Comparison of ENCODE assay signal across 8 cellular contexts in the genomic region with DNA sequence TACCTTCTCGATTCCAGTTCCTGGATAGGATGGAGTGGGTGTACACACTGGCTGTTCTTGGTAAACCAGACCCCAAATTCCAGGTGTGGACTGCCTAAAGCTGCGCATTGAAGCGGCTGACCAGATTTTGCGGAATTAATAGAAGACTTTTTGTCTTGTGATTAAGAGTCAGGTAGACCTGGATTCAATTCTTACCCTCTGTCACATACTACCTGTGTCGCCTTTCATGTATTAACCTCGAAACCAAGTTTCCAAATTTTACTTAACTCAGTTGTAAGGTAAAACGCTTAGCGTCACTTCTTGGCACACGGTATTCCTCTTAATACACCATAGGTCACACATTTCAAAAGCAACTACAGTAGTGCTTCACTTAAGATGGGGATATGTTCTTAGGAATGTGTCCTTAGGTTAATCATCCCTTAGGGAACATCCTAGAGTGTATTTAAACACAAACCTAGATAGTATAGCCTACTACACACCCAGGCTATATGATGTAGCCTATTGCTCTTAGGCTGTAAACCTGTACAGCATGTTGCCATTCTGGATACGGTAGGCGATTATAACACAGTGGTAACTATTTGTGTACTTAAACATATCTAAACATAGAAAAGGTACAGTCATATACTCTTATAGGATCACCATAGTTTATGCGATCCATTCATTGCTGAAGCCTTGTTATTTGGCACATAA. TPM values are rescaled to one million over a fixed set of nuclear protein-coding genes. Genes with fewer than 3 reads are reported as not detected.
DNase-seq lines count a peak whose midpoint lies in the region; ATAC-seq and TF ChIP-seq lines count a peak whose summit lies in the region.

No MANE protein-coding gene starts in this region.

- RAD21 ChIA-PET in HCT116 (lab: Charles Lee; ENCODE audit: low non-redundant PET in 1 of 2, low total read pairs in 2 of 2, uncharacterized antibody in 2 of 2, unreplicated experiment in 2 of 2), result interaction anchor here in 1 of 2 experiments (1.0 to 1.3 kb wide), 2 partner anchors 153 to 154 kb away, joined by 5 read pairs; no protein-coding TSS in a partner anchor

- H3K27me3 Mint-ChIP-seq in activated CD4-positive, alpha-beta memory T cell treated with anti-CD3 and anti-CD28 coated beads for 36 hours, result peaks cover 4% of the 10 kb centered on the region
- peaks cover 8% of the 10 kb centered on the region for H3K27me3 Mint-ChIP-seq in stimulated activated memory B cell treated with anti-CD40 and anti-IgM and Interleukin-4, amounts not matched to agents 10 μg/mL and 1 μg/mL and 100 μg/mL, for 72 hours

- intact Hi-C loops in HCT116 (cut with micrococcal nuclease), result loop anchor here (1.0 to 10.0 kb wide), 2 partner anchors 120 to 222 kb away; no protein-coding TSS in a partner anchor
- intact Hi-C loops in activated CD4-positive, alpha-beta memory T cell treated with anti-CD3 and anti-CD28 coated beads for 36 hours (cut with micrococcal nuclease), result loop anchor here (1.0 to 10.0 kb wide), 6 partner anchors 34 to 1752 kb away; a partner anchor contains a TSS

- CTCF ChIA-PET in HCT116 (lab: Charles Lee), result interaction anchor here (1.0 to 4.7 kb wide), 3 partner anchors 19 to 154 kb away, joined by 3 to 41 read pairs (median 5); no protein-coding TSS in a partner anchor
- CTCF ChIA-PET in activated CD4-positive, alpha-beta memory T cell treated with anti-CD3 and anti-CD28 coated beads for 36 hours (lab: Charles Lee), result interaction anchor here (0.9 to 7.5 kb wide), 7 partner anchors 54 to 345 kb away, joined by 3 to 146 read pairs (median 4); no protein-coding TSS in a partner anchor

- H3K27ac ChIP-seq in HCT116 (ENCODE audit: low read depth, low read length) (peak overlapping the region; percentile 86), iPS DF 6.9 (ENCODE audit: low read length) (no peak overlapping the region)

- peaks cover 9 to 18% of the 10 kb centered on the region in 2 experiments for H3K4me1 ChIP-seq in HCT116 (ENCODE audit: control insufficient read depth in 1 of 2, insufficient read depth in 2 of 2, low read length in 2 of 2)
- H3K4me1 ChIP-seq in iPS DF 6.9 (ENCODE audit: control insufficient read depth, insufficient read depth, low read length), result no peaks in the 10 kb centered on the region; the same call in 1 of the 2 replicates

- DNase-seq in HCT116 (ENCODE audit: low read depth, low spot score), result no peak
- DNase-seq in activated CD4-positive, alpha-beta memory T cell treated with anti-CD3 and anti-CD28 coated beads for 36 hours, result no peak
- no peak for DNase-seq in iPS DF 6.9 (ENCODE audit: low read depth, low spot score)
- DNase-seq in AML-193 (lab: John Stamatoyannopoulos, UW), result no peak
- DNase-seq in central memory CD4-positive, alpha-beta T cell, result no peak
- DNase-seq in HK-2 (ENCODE audit: unreplicated experiment), result no peak
- no peak for DNase-seq in COLO829 (ENCODE audit: low spot score)

- WGBS in iPS DF 6.9 (ENCODE audit: insufficient coverage, insufficient read length), result no CpG with 5 or more reads among the region's 12 CpGs

- TSS peak; percentile 96 for BruUV-seq in HCT116 (replicated peaks; lab: Mats Ljungman, UMichigan)

- H3K36me3 Mint-ChIP-seq in activated CD4-positive, alpha-beta memory T cell treated with anti-CD3 and anti-CD28 coated beads for 36 hours, result peaks cover 15% of the 10 kb centered on the region
- H3K36me3 Mint-ChIP-seq in stimulated activated memory B cell treated with anti-CD40 and anti-IgM and Interleukin-4, amounts not matched to agents 10 μg/mL and 1 μg/mL and 100 μg/mL, for 72 hours, result peaks cover 10% of the 10 kb centered on the region

- H3K4me3 ChIP-seq in HCT116 (replicated peaks in 1 of 2; ENCODE audit: low read depth in 1 of 2, low read length in 2 of 2) (peak overlapping the region; percentile 88 to 89), iPS DF 6.9 (ENCODE audit: low read length) (peak overlapping the region; percentile 50; the same call in 1 of the 2 replicates)

- H3K9ac ChIP-seq in HCT116 (ENCODE audit: low read length), result peak overlapping the region; percentile 86

- no peaks in the 10 kb centered on the region for H3K9me2 ChIP-seq in HCT116 (ENCODE audit: insufficient read depth)

- H3K9me3 ChIP-seq in HCT116 (ENCODE audit: control insufficient read depth in 1 of 2, insufficient read depth in 1 of 2, low read depth in 1 of 2, low read length in 2 of 2), result no peaks in the 10 kb centered on the region
- H3K9me3 ChIP-seq in iPS DF 6.9 (ENCODE audit: control insufficient read depth, insufficient read depth, low read length), result no peaks in the 10 kb centered on the region; the same call in 1 of the 2 replicates

- POLR2A ChIA-PET in HCT116 (lab: Charles Lee), result interaction anchor here (1.6 to 1.9 kb wide), 2 partner anchors 15 to 121 kb away, joined by 6 read pairs; a partner anchor contains a TSS
- POLR2A ChIA-PET in activated CD4-positive, alpha-beta memory T cell treated with anti-CD3 and anti-CD28 coated beads for 36 hours (lab: Charles Lee), result interaction anchor here (0.6 to 2.1 kb wide), 9 partner anchors 45 to 153 kb away, joined by 3 to 11 read pairs (median 4); a partner anchor contains a TSS

- H3K27ac Mint-ChIP-seq in activated CD4-positive, alpha-beta memory T cell treated with anti-CD3 and anti-CD28 coated beads for 36 hours, result peak overlapping the region; percentile 90
- H3K27ac Mint-ChIP-seq in stimulated activated memory B cell treated with anti-CD40 and anti-IgM and Interleukin-4, amounts not matched to agents 10 μg/mL and 1 μg/mL and 100 μg/mL, for 72 hours, result peak overlapping the region; percentile 97

- H3K4me3 Mint-ChIP-seq in activated CD4-positive, alpha-beta memory T cell treated with anti-CD3 and anti-CD28 coated beads for 36 hours, result peak overlapping the region; percentile 99
- H3K4me3 Mint-ChIP-seq in stimulated activated memory B cell treated with anti-CD40 and anti-IgM and Interleukin-4, amounts not matched to agents 10 μg/mL and 1 μg/mL and 100 μg/mL, for 72 hours, result peak overlapping the region; percentile 99

- peak overlapping the region; percentile 99 for H2AFZ ChIP-seq in HCT116 (ENCODE audit: low read depth, low read length, poor library complexity, severe bottlenecking)

- ATAC-seq in HCT116, result peak; percentile 2
- no peak for ATAC-seq in stimulated activated memory B cell treated with anti-CD40 and anti-IgM and Interleukin-4, amounts not matched to agents 10 μg/mL and 1 μg/mL and 100 μg/mL, for 72 hours

- H3K36me3 ChIP-seq in HCT116 (ENCODE audit: control insufficient read depth in 1 of 2, insufficient read depth in 2 of 2, low read length in 2 of 2), result peaks cover 0 to 8% of the 10 kb centered on the region in 2 experiments; a peak in 1 of 4 replicates
- H3K36me3 ChIP-seq in iPS DF 6.9 (ENCODE audit: control insufficient read depth, insufficient read depth, low read length), result no peaks in the 10 kb centered on the region

- peaks cover 42% of the 10 kb centered on the region for H3K79me2 ChIP-seq in HCT116 (ENCODE audit: insufficient read depth, low read length)

- no peak for TF ChIP-seq POLR2A in HCT116 (IDR thresholded peaks at IDR 0.05; ENCODE audit: borderline replicate concordance, extremely low read depth, insufficient read depth, insufficient read length)

- TF ChIP-seq RAD21 in HCT116 (IDR thresholded peaks at IDR 0.05; ENCODE audit: low read depth), result no peak

- no peaks in the 10 kb centered on the region for H3K27me3 ChIP-seq in HCT116 (ENCODE audit: insufficient read depth, low read length)
- H3K27me3 ChIP-seq in iPS DF 6.9 (ENCODE audit: control insufficient read depth, insufficient read depth, low read length), result no peaks in the 10 kb centered on the region

- no peaks in the 10 kb centered on the region for H3K9me3 Mint-ChIP-seq in activated CD4-positive, alpha-beta memory T cell treated with anti-CD3 and anti-CD28 coated beads for 36 hours
- no peaks in the 10 kb centered on the region for H3K9me3 Mint-ChIP-seq in stimulated activated memory B cell treated with anti-CD40 and anti-IgM and Interleukin-4, amounts not matched to agents 10 μg/mL and 1 μg/mL and 100 μg/mL, for 72 hours

- peaks cover 5% of the 10 kb centered on the region; the same call in 1 of the 2 replicates for H4K20me1 ChIP-seq in HCT116 (ENCODE audit: insufficient read depth)

- peak overlapping the region; percentile 89 for H3K4me2 ChIP-seq in HCT116 (ENCODE audit: low read length)

- no peak for TF ChIP-seq CTCF in HCT116 (IDR thresholded peaks at IDR 0.05 in 2 of 3, conservative IDR thresholded peaks at IDR 0.05 in 1 of 3; ENCODE audit: borderline replicate concordance in 1 of 3, insufficient read depth in 1 of 3, low read depth in 2 of 3, low read length in 2 of 3)

- peaks cover 32% of the 10 kb centered on the region for H3K4me1 Mint-ChIP-seq in activated CD4-positive, alpha-beta memory T cell treated with anti-CD3 and anti-CD28 coated beads for 36 hours (ENCODE audit: low read depth)
- peaks cover 38% of the 10 kb centered on the region for H3K4me1 Mint-ChIP-seq in stimulated activated memory B cell treated with anti-CD40 and anti-IgM and Interleukin-4, amounts not matched to agents 10 μg/mL and 1 μg/mL and 100 μg/mL, for 72 hours

TF ChIP-seq in HCT116, 20 proteins besides CTCF, POLR2A, EP300 and RAD21 (continues in another document):
- no peak for TF ChIP-seq TCF7L2 (IDR thresholded peaks at IDR 0.05; ENCODE audit: borderline replicate concordance, extremely low read depth, insufficient read depth, insufficient read length)
- TF ChIP-seq EGR1 (IDR thresholded peaks at IDR 0.05; ENCODE audit: low read depth), result no peak; the same call in none of the 2 replicates
- TF ChIP-seq SP1 (IDR thresholded peaks at IDR 0.05; ENCODE audit: low read depth), result no peak
- TF ChIP-seq YY1 (IDR thresholded peaks at IDR 0.05; ENCODE audit: extremely low read depth, insufficient replicate concordance, low read depth, low read length), result no peak
- no peak for TF ChIP-seq EZH2phosphoT487 (IDR thresholded peaks at IDR 0.05; ENCODE audit: borderline replicate concordance)
- no peak for TF ChIP-seq ZNF274 (IDR thresholded peaks at IDR 0.05; ENCODE audit: low read depth, low read length)
- no peak for TF ChIP-seq CEBPB (IDR thresholded peaks at IDR 0.05; ENCODE audit: low read depth)
- no peak; the same call in 1 of the 2 replicates for TF ChIP-seq ELF1 (IDR thresholded peaks at IDR 0.05; ENCODE audit: borderline replicate concordance, low read depth)
- no peak for TF ChIP-seq FOSL1 (IDR thresholded peaks at IDR 0.05; ENCODE audit: low read depth)
- TF ChIP-seq EZH2 (IDR thresholded peaks at IDR 0.05), result no peak

RNA-seq across cellular contexts. Expression of a gene that starts 0.7 kb away (rescaled TPM):
- 24.2 TPM for total RNA-seq in HCT116 (2021; ENCODE audit: unreplicated experiment)
- polyA plus RNA-seq in HCT116 (2012), result 7.1 and 10.1 TPM in 2 replicates
- 10 to 100 TPM; 14.8 to 15.8 TPM for total RNA-seq in activated CD4-positive, alpha-beta memory T cell treated with anti-CD3 and anti-CD28 coated beads for 36 hours
